In the genomic region with DNA sequence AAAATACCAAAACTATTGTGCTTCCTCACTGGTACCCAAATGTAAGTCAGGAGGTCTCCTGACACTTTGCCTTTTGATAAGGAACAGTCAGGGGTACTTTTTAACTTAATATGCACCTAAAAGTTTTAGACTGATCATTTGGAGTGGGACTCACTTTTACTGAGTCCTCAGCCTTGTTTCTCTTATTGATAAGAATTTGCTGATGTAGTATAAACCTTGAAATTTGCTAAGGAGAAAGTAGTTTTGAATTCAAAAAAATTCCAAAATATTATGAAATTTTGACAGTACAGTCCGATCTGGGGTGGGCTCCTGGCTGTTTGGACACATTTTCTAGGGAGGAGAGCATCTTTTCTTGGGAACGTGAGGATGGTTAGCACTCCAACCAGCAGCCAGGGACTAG, we compare ENCODE assay signal across 26 cellular contexts.
"Had no signal": no experiment of that assay in that cellular context is flagged by ENCODE, and none has a peak within 500 bp of the region (broad histone marks: within the 10 kb centered on the region; RNA-seq: fewer than 3 reads in every experiment).

No MANE protein-coding gene starts in this region.

- ATAC-seq: effector memory CD8-positive, alpha-beta T cell; esophagus mucosa; gastrocnemius medialis; heart right ventricle; left cardiac atrium; left lung; left ventricle myocardium superior; lower lobe of right lung; mucosa of descending colon had no signal

- H3K36me3 ChIP-seq: colonic mucosa, esophagus squamous epithelium, gastrocnemius medialis, heart right ventricle, left lung, lower lobe of right lung had no signal

- H3K27me3 ChIP-seq: colonic mucosa, esophagus squamous epithelium, gastrocnemius medialis, heart right ventricle, left lung had no signal

- H3K4me1 ChIP-seq: colonic mucosa, esophagus squamous epithelium, gastrocnemius medialis, lower lobe of right lung had no signal

- FAIRE-seq: endometrium, islet of Langerhans, keratinocyte had no signal

- H3K9me3 ChIP-seq: colonic mucosa, esophagus squamous epithelium, gastrocnemius medialis, left lung, lower lobe of right lung, mucosa of descending colon had no signal

- H3K27ac ChIP-seq: colonic mucosa, epithelial cell of prostate, esophagus squamous epithelium, gastrocnemius medialis, heart right ventricle, left lung, lower lobe of right lung had no signal

- DNase-seq: colonic mucosa; cortex of kidney; effector CD8-positive, alpha-beta T cell; effector memory CD8-positive, alpha-beta T cell; endodermal cell; erythroblast; esophagus squamous epithelium; foreskin fibroblast; foreskin melanocyte; gastrocnemius medialis; glutamatergic neuron; head of caudate nucleus; heart right ventricle; hippocampal formation; left cardiac atrium; left lung; left ventricle myocardium superior; lower lobe of right lung; mesenchymal stem cell; mucosa of descending colon; naive B cell had no signal

- H3K4me3 ChIP-seq: colonic mucosa, esophagus squamous epithelium, gastrocnemius medialis, heart right ventricle, left lung, lower lobe of right lung, mucosa of descending colon had no signal
